ENCODE assay signal across 6 cellular contexts in genomic region chr9:35756275-35756742, GRCh38. TPM values are rescaled to one million over a fixed set of nuclear protein-coding genes. Genes with fewer than 3 reads are reported as not detected.
DNase-seq lines count a peak whose midpoint lies in the region; ATAC-seq lines count a peak whose summit lies in the region.

No MANE protein-coding gene starts in this region.

- intact Hi-C loops in left ventricle myocardium superior (cut with micrococcal nuclease), result no loop called here

- H3K27me3 Mint-ChIP-seq in activated CD4-positive, alpha-beta T cell treated with anti-CD3 and anti-CD28 coated beads, Interleukin-2, amount 10 ng/mL, durations not matched to agents 7 days and 5 days, result no peaks in the 10 kb centered on the region

- ATAC-seq in GM21723 (IDR thresholded peaks at IDR 0.05; ENCODE audit: unreplicated experiment) (peak; percentile 66), left ventricle myocardium superior (peak; percentile 72), HG03135 (IDR thresholded peaks at IDR 0.05; ENCODE audit: unreplicated experiment) (no peak)

- CTCF ChIA-PET in activated CD4-positive, alpha-beta T cell treated with anti-CD3 and anti-CD28 coated beads, Interleukin-2, amount 10 ng/mL, durations not matched to agents 7 days and 5 days (lab: Charles Lee), result interaction anchor here (0.5 to 4.2 kb wide), 23 partner anchors 9 to 153 kb away, joined by 3 to 38 read pairs (median 4); partner anchors contain the start of genes CREB3, HINT2, SPAG8 and TLN1

- peak; percentile 83 for DNase-seq in activated CD4-positive, alpha-beta T cell treated with anti-CD3 and anti-CD28 coated beads, Interleukin-2, amount 10 ng/mL, durations not matched to agents 7 days and 5 days
- DNase-seq in left ventricle myocardium superior, result peak; percentile 69
- DNase-seq in stimulated activated CD8-positive, alpha-beta memory T cell treated with anti-CD3 and anti-CD28 coated beads, Interleukin-4, amount 100 ng/mL, for 24 hours (ENCODE audit: low read depth), result peak; percentile 66
- DNase-seq in pons (ENCODE audit: low spot score), result no peak

- peaks cover 48% of the 10 kb centered on the region for H3K4me1 Mint-ChIP-seq in activated CD4-positive, alpha-beta T cell treated with anti-CD3 and anti-CD28 coated beads, Interleukin-2, amount 10 ng/mL, durations not matched to agents 7 days and 5 days

- POLR2A ChIA-PET in activated CD4-positive, alpha-beta T cell treated with anti-CD3 and anti-CD28 coated beads, Interleukin-2, amount 10 ng/mL, durations not matched to agents 7 days and 5 days (lab: Charles Lee), result no interaction called here

- no peaks in the 10 kb centered on the region for H3K9me3 Mint-ChIP-seq in activated CD4-positive, alpha-beta T cell treated with anti-CD3 and anti-CD28 coated beads, Interleukin-2, amount 10 ng/mL, durations not matched to agents 7 days and 5 days

- H3K27ac Mint-ChIP-seq in activated CD4-positive, alpha-beta T cell treated with anti-CD3 and anti-CD28 coated beads, Interleukin-2, amount 10 ng/mL, durations not matched to agents 7 days and 5 days, result peak overlapping the region; percentile 94

- peaks cover 25% of the 10 kb centered on the region for H3K36me3 Mint-ChIP-seq in activated CD4-positive, alpha-beta T cell treated with anti-CD3 and anti-CD28 coated beads, Interleukin-2, amount 10 ng/mL, durations not matched to agents 7 days and 5 days (ENCODE audit: low read depth)

- peak overlapping the region; percentile 91 for H3K4me3 Mint-ChIP-seq in activated CD4-positive, alpha-beta T cell treated with anti-CD3 and anti-CD28 coated beads, Interleukin-2, amount 10 ng/mL, durations not matched to agents 7 days and 5 days

RNA-seq across cellular contexts. Expression of gene MSMP, which starts 2.2 kb away (rescaled TPM):
- not detected for total RNA-seq in activated CD4-positive, alpha-beta T cell treated with anti-CD3 and anti-CD28 coated beads, Interleukin-2, amount 10 ng/mL, durations not matched to agents 7 days and 5 days
- total RNA-seq in left ventricle myocardium superior, result not detected

RNA-seq across cellular contexts. Expression of gene RGP1, which starts 7.2 kb away (rescaled TPM):
- total RNA-seq in activated CD4-positive, alpha-beta T cell treated with anti-CD3 and anti-CD28 coated beads, Interleukin-2, amount 10 ng/mL, durations not matched to agents 7 days and 5 days, result 10 to 100 TPM; 24.7 to 28.4 TPM
- 32.4 TPM for total RNA-seq in left ventricle myocardium superior

RNA-seq across cellular contexts. Expression of gene GBA2, which starts 7.3 kb away (rescaled TPM):
- 10 to 100 TPM; 42.8 to 44.1 TPM for total RNA-seq in activated CD4-positive, alpha-beta T cell treated with anti-CD3 and anti-CD28 coated beads, Interleukin-2, amount 10 ng/mL, durations not matched to agents 7 days and 5 days
- 90.2 TPM for total RNA-seq in left ventricle myocardium superior

RNA-seq across cellular contexts. Expression of gene CREB3, which starts 23.8 kb away (rescaled TPM):
- total RNA-seq in activated CD4-positive, alpha-beta T cell treated with anti-CD3 and anti-CD28 coated beads, Interleukin-2, amount 10 ng/mL, durations not matched to agents 7 days and 5 days, result 10 to 100 TPM; 18.1 to 18.3 TPM
- 19.4 TPM for total RNA-seq in left ventricle myocardium superior

RNA-seq across cellular contexts. Expression of gene TLN1, which starts 24.3 kb away (rescaled TPM):
- total RNA-seq in activated CD4-positive, alpha-beta T cell treated with anti-CD3 and anti-CD28 coated beads, Interleukin-2, amount 10 ng/mL, durations not matched to agents 7 days and 5 days, result 100 to 1,000 TPM; 362 to 422 TPM
- 243 TPM for total RNA-seq in left ventricle myocardium superior
